8 cellular contexts compared by ENCODE assay signal in the genomic region with DNA sequence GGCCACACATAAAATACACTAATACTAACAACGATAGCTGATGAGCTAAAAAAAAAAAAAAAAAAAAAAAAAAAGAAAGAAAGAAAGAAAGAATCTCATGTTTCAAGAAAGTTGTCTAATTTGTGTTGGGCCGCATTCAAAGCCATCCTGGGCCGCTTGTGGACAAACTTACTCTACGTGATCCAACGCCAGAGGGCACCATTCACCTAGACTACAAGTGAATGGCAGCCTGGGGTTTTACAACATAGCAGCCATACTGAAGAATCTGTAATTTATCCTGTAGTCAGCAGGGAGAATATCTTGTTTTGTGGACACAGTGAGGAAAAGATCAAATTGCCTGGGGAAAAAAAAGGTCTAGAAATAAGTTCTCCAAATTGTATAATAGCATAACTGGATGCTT. TPM values are rescaled to one million over a fixed set of nuclear protein-coding genes. Genes with fewer than 3 reads are reported as not detected.
DNase-seq lines count a peak whose midpoint lies in the region; ATAC-seq, FAIRE-seq and TF ChIP-seq lines count a peak whose summit lies in the region.

No MANE protein-coding gene starts in this region.

- no peak overlapping the region for H2AFZ ChIP-seq in SK-N-SH (ENCODE audit: low read depth)
- no peak overlapping the region for H2AFZ ChIP-seq in K562 (ENCODE audit: low read depth, low read length)
- H2AFZ ChIP-seq in keratinocyte (ENCODE audit: control insufficient read depth, low read length) = no peak overlapping the region

- no peaks in the 10 kb centered on the region for H3K27me3 ChIP-seq in SK-N-SH (ENCODE audit: insufficient read depth)
- H3K27me3 ChIP-seq in K562 (ENCODE audit: control insufficient read depth in 2 of 2, insufficient read depth in 2 of 2, low read length in 2 of 2) = no peaks in the 10 kb centered on the region
- no peaks in the 10 kb centered on the region for H3K27me3 ChIP-seq in keratinocyte (ENCODE audit: control insufficient read depth, extremely low read depth, insufficient read depth, low read length)

- peak; percentile 25 for DNase-seq in SIG-M5 treated with dmso at 0.1 percent for 504 hours (lab: John Stamatoyannopoulos, UW; ENCODE audit: unreplicated experiment)
- no peak for DNase-seq in SIG-M5 (lab: John Stamatoyannopoulos, UW)
- DNase-seq in HuH-7 (ENCODE audit: low spot score) = peak; percentile 43
- peak; percentile 26 for DNase-seq in SK-N-SH
- peak; percentile 21 to 61 (median 30) for DNase-seq in K562 (ENCODE audit: extremely low read depth in 1 of 4, low spot score in 3 of 4)
- DNase-seq in keratinocyte (ENCODE audit: low read depth, low spot score) = peak; percentile 49
- DNase-seq in stimulated activated CD4-positive, alpha-beta T cell treated with anti-CD3 and anti-CD28 coated beads, TNF-alpha, amount 100 ng/mL, for 24 hours (ENCODE audit: low read depth in 3 of 3) = peak in 2 of 3 experiments; percentile 5 to 32

- no peaks in the 10 kb centered on the region for H3K9me3 ChIP-seq in SK-N-SH
- H3K9me3 ChIP-seq in K562 (replicated peaks; ENCODE audit: control insufficient read depth, insufficient read depth, low read depth, low read length) = no peaks in the 10 kb centered on the region; the same call in 1 of the 2 replicates
- H3K9me3 ChIP-seq in keratinocyte (ENCODE audit: control insufficient read depth, low read depth, low read length) = no peaks in the 10 kb centered on the region

- H3K27ac ChIP-seq in SK-N-SH (ENCODE audit: low read depth in 2 of 2, low read length in 1 of 2) (no peak overlapping the region), K562 (ENCODE audit: extremely low read depth, low read depth, low read length) (no peak overlapping the region), keratinocyte (ENCODE audit: control insufficient read depth, insufficient read depth, low read length) (no peak overlapping the region)

- H3K79me2 ChIP-seq in SK-N-SH (ENCODE audit: insufficient read depth) (no peaks in the 10 kb centered on the region), K562 (ENCODE audit: control insufficient read depth, insufficient read depth, low read length) (no peaks in the 10 kb centered on the region), keratinocyte (ENCODE audit: control insufficient read depth, insufficient read depth, low read length) (no peaks in the 10 kb centered on the region)

- intact Hi-C loops in K562 (cut with micrococcal nuclease) = loop anchor here (1.0 kb wide), 1 partner anchor 68 kb away; no protein-coding TSS in a partner anchor

- H3K36me3 ChIP-seq in SK-N-SH (replicated peaks in 1 of 2; ENCODE audit: control insufficient read depth in 1 of 2, insufficient read depth in 2 of 2, low read length in 1 of 2) = no peaks in the 10 kb centered on the region
- no peaks in the 10 kb centered on the region for H3K36me3 ChIP-seq in K562 (ENCODE audit: control insufficient read depth, insufficient read depth, low read length)
- no peaks in the 10 kb centered on the region for H3K36me3 ChIP-seq in keratinocyte (ENCODE audit: control insufficient read depth in 2 of 2, extremely low read depth in 1 of 2, insufficient read depth in 2 of 2, low read length in 2 of 2)

- TF ChIP-seq EP300 in SK-N-SH (IDR thresholded peaks at IDR 0.05; ENCODE audit: borderline replicate concordance in 1 of 2, low read depth in 1 of 2, low read length in 1 of 2) (no peak), K562 (IDR thresholded peaks at IDR 0.05; ENCODE audit: low read length) (no peak)

- POLR2A ChIA-PET in SK-N-SH (lab: Yijun Ruan, JAX) (no interaction called here), K562 (lab: Yijun Ruan, JAX) (no interaction called here)

- no peaks in the 10 kb centered on the region for H4K20me1 ChIP-seq in SK-N-SH (ENCODE audit: insufficient read depth)
- no peaks in the 10 kb centered on the region for H4K20me1 ChIP-seq in K562 (replicated peaks; ENCODE audit: control insufficient read depth, insufficient read depth, low read length)
- H4K20me1 ChIP-seq in keratinocyte (ENCODE audit: control insufficient read depth, extremely low read depth, insufficient read depth, low read length) = no peaks in the 10 kb centered on the region

- CTCF ChIA-PET in SK-N-SH (lab: Yijun Ruan, JAX) (interaction anchor here (0.7 to 6.2 kb wide), 7 partner anchors 9 to 71 kb away, joined by 3 to 50 read pairs (median 3); no protein-coding TSS in a partner anchor), K562 (lab: Yijun Ruan, JAX; ENCODE audit: low intra/inter-chr PET ratio) (interaction anchor here (0.7 kb wide), 1 partner anchor 88 kb away, joined by 4 read pairs; no protein-coding TSS in a partner anchor)

- TF ChIP-seq CTCF in SK-N-SH (IDR thresholded peaks at IDR 0.05) (peak; percentile 53), K562 (IDR thresholded peaks at IDR 0.05 in 2 of 3, conservative IDR thresholded peaks at IDR 0.05 in 1 of 3; ENCODE audit: insufficient read depth in 2 of 3, low read depth in 1 of 3, low read length in 3 of 3) (peak; percentile 39 to 44 (median 44); a peak in 5 of 6 replicates), keratinocyte (optimal IDR thresholded peaks at IDR 0.05 in 1 of 3, IDR thresholded peaks at IDR 0.05 in 1 of 3, conservative IDR thresholded peaks at IDR 0.05 in 1 of 3; ENCODE audit: extremely low read depth in 1 of 3, insufficient read depth in 2 of 3, low read length in 3 of 3) (peak; percentile 55 to 79 (median 64))

- H3K9me2 ChIP-seq in SK-N-SH = no peaks in the 10 kb centered on the region

- dilution Hi-C loops in keratinocyte (cut with MboI; ENCODE audit: extremely low pct_ligation_motif_present, low sequenced_read_pairs) = no loop called here

- no peak overlapping the region for H3K4me2 ChIP-seq in SK-N-SH
- H3K4me2 ChIP-seq in K562 (ENCODE audit: insufficient read depth, low read length) = no peak overlapping the region
- no peak overlapping the region for H3K4me2 ChIP-seq in keratinocyte (ENCODE audit: control insufficient read depth, extremely low read depth, insufficient read depth, low read depth, low read length)

- ATAC-seq in K562 (peak; percentile 90), HG02840 (IDR thresholded peaks at IDR 0.05; ENCODE audit: low FRiP score, unreplicated experiment) (no peak)

- no TSS peak for BruUV-seq in K562 (replicated peaks; lab: Mats Ljungman, UMichigan)

- 61% methylated on average over 5 of the region's 5 CpGs for WGBS in SK-N-SH (ENCODE audit: low lambda C conversion rate)
- WGBS in K562 (ENCODE audit: insufficient coverage, low coverage, missing lambda C conversion rate) = 6% methylated on average over 5 of the region's 5 CpGs

- peak; percentile 62 for TF ChIP-seq RAD21 in SK-N-SH (IDR thresholded peaks at IDR 0.05; ENCODE audit: low read length)
- peak in 1 of 2 experiments; percentile 59; a peak in 2 of 4 replicates for TF ChIP-seq RAD21 in K562 (CRISPR knock-in tag; conservative IDR thresholded peaks at IDR 0.05 in 1 of 2, IDR thresholded peaks at IDR 0.05 in 1 of 2)

- H3F3A ChIP-seq in SK-N-SH (replicated peaks; ENCODE audit: insufficient read depth) = no peaks in the 10 kb centered on the region

- FAIRE-seq in K562 (lab: Jason Lieb, UNC) = no peak
- peak; percentile 68 for FAIRE-seq in keratinocyte (lab: Jason Lieb, UNC)

- H3K4me3 ChIP-seq in SK-N-SH (ENCODE audit: low read depth in 2 of 2, low read length in 1 of 2) (no peak overlapping the region; a peak in 1 of 4 replicates), K562 (no peak overlapping the region), keratinocyte (ENCODE audit: control insufficient read depth in 2 of 3, extremely low read depth in 1 of 3, insufficient read depth in 2 of 3, low read depth in 1 of 3, low read length in 3 of 3) (no peak overlapping the region)

- H3K9ac ChIP-seq in SK-N-SH (no peak overlapping the region), K562 (ENCODE audit: insufficient read depth in 1 of 2, low read depth in 2 of 2, low read length in 2 of 2) (no peak overlapping the region), keratinocyte (ENCODE audit: control insufficient read depth, extremely low read depth, insufficient read depth, low read length) (no peak overlapping the region)

- in situ Hi-C loops in K562 (cut with MboI) = no loop called here

- H3K9me1 ChIP-seq in K562 (ENCODE audit: control insufficient read depth, insufficient read depth, low read length) (no peaks in the 10 kb centered on the region), keratinocyte (ENCODE audit: control insufficient read depth, extremely low read depth, insufficient read depth, low read length) (no peaks in the 10 kb centered on the region)

- no peaks in the 10 kb centered on the region; a peak in 1 of 4 replicates for H3K4me1 ChIP-seq in SK-N-SH (ENCODE audit: control insufficient read depth in 1 of 2, insufficient read depth in 2 of 2, low read depth in 1 of 2, low read length in 1 of 2)
- no peaks in the 10 kb centered on the region for H3K4me1 ChIP-seq in K562 (replicated peaks in 1 of 2; ENCODE audit: control insufficient read depth in 2 of 2, insufficient read depth in 2 of 2, low read length in 2 of 2)
- H3K4me1 ChIP-seq in keratinocyte (ENCODE audit: control insufficient read depth, extremely low read depth, insufficient read depth, low read length) = no peaks in the 10 kb centered on the region

- no peak for TF ChIP-seq POLR2A in K562 (conservative IDR thresholded peaks at IDR 0.05)

RNA-seq across cellular contexts. Expression of gene CYP2J2, which starts 47.0 kb away (rescaled TPM):
- polyA plus RNA-seq in SK-N-SH (2012; rRNA removed) (1.1 and 1.2 TPM in 2 replicates), K562 (2011; rRNA removed) (not detected in 2 replicates), K562 (2014; fragmentation: Illumina TruSeq; extraction: Trizol) (not detected in 2 replicates), K562 (2014; fragmentation: Nextera tagmentation; extraction: Ambion mirVana) (not detected), K562 (2014; rRNA removed) (not detected in 2 replicates), keratinocyte (5.7 to 6.7 TPM (median 6.7 TPM) in 3 replicates)
- 0.85 and 0.94 TPM in 2 replicates for polyA plus RNA-seq in SK-N-SH (2012; cell fraction: cytosol; rRNA removed)
- 2.1 and 2.9 TPM in 2 replicates for polyA plus RNA-seq in SK-N-SH (2012; cell fraction: nucleus; rRNA removed)
- 0.19 TPM in 1 of 2 replicates, not detected in the other for total RNA-seq in K562 (2011; cell fraction: chromatin; rRNA removed; ENCODE audit: low replicate concordance)
- not detected in 2 replicates for total RNA-seq in K562 (2011; cell fraction: nucleolus; rRNA removed)
- not detected in 2 replicates for total RNA-seq in K562 (2011; cell fraction: nucleoplasm; rRNA removed)
- total RNA-seq in K562 (2014; rRNA removed) (not detected in 2 replicates), K562 (2014; rRNA removed; fragmentation: Illumina TruSeq; extraction: Trizol) (not detected in 2 replicates), K562 (2015; rRNA removed; fragmentation: Illumina TruSeq; extraction: Trizol) (not detected in 2 replicates), K562 (2021) (not detected in 2 replicates)
- not detected in 2 replicates for polyA plus RNA-seq in K562 (2011; cell fraction: cytosol; rRNA removed)
- not detected in 2 replicates for polyA plus RNA-seq in K562 (2011; cell fraction: nucleus; rRNA removed)
- not detected in 2 replicates for polyA plus RNA-seq in K562 (2012)
- polyA minus RNA-seq in K562 (2011; rRNA and poly(A)+ RNA removed) = not detected in 2 replicates
- polyA minus RNA-seq in K562 (2011; cell fraction: cytosol; rRNA and poly(A)+ RNA removed) = not detected in 2 replicates
- not detected in 2 replicates for polyA minus RNA-seq in K562 (2011; cell fraction: nucleus; rRNA and poly(A)+ RNA removed)
- 2.7 TPM for polyA plus RNA-seq in keratinocyte (2011; ENCODE audit: low read depth)
- polyA plus RNA-seq in keratinocyte (2011; cell fraction: cytosol; rRNA removed) = 5.5 and 6.0 TPM in 2 replicates
- polyA plus RNA-seq in keratinocyte (2011; cell fraction: nucleus; rRNA removed) = 14.7 and 15.8 TPM in 2 replicates
- polyA plus RNA-seq in keratinocyte (2012; ENCODE audit: low replicate concordance) = 3.3 and 6.6 TPM in 2 replicates
- polyA minus RNA-seq in keratinocyte = 3.6 to 5.6 TPM (median 3.8 TPM) in 3 replicates
- 4.2 TPM for polyA minus RNA-seq in keratinocyte (2011; cell fraction: cytosol; rRNA and poly(A)+ RNA removed)
- 4.3 and 8.0 TPM in 2 replicates for polyA minus RNA-seq in keratinocyte (2011; cell fraction: nucleus; rRNA and poly(A)+ RNA removed)
